ENCODE assay signal across 7 cellular contexts in the genomic region with DNA sequence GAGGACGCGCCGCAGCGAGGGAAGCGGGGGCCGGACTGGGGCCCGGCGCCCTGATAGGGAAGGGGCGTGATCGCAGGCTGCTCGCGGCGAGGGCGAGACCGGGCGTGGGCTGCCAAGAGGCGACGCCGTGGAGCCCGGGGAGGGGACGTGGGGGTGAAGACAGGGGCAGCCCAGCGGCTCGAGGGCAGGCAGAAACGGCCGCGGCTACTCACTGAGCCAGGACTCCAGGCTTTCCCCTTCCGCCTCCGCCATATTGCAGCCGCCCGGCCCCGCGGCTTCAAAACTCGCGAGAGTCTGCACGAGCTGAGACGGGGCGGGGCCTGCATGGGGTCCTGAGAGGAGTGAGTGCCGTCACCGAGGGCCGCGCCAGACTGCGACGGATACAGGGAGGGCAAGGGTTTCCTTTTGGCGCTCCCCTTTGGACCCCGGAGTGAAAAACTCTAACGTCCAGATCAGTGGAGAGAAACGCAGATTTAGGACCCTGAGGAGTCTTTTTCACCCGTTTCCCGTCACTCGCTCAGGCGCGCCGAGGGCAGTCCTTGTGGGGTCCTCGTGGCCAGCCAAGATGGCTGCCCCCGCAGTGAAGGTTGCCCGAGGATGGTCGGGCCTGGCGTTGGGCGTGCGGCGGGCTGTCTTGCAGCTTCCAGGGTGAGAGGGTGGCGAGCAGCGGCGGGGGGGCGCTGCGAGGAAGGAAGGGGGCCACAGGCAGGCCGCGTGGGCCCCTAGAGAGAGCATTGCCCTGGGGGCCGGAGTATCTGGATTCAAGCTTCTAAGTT. TPM values are rescaled to one million over a fixed set of nuclear protein-coding genes. Genes with fewer than 3 reads are reported as not detected.
DNase-seq lines count a peak whose midpoint lies in the region; ATAC-seq lines count a peak whose summit lies in the region.

A gene with protein sequence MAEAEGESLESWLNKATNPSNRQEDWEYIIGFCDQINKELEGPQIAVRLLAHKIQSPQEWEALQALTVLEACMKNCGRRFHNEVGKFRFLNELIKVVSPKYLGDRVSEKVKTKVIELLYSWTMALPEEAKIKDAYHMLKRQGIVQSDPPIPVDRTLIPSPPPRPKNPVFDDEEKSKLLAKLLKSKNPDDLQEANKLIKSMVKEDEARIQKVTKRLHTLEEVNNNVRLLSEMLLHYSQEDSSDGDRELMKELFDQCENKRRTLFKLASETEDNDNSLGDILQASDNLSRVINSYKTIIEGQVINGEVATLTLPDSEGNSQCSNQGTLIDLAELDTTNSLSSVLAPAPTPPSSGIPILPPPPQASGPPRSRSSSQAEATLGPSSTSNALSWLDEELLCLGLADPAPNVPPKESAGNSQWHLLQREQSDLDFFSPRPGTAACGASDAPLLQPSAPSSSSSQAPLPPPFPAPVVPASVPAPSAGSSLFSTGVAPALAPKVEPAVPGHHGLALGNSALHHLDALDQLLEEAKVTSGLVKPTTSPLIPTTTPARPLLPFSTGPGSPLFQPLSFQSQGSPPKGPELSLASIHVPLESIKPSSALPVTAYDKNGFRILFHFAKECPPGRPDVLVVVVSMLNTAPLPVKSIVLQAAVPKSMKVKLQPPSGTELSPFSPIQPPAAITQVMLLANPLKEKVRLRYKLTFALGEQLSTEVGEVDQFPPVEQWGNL (minus strand): TSS at position 271 of the 776 bp plus-strand sequence. CDS start 19 bp downstream, at position 252.
TSS of gene MRPS7 (plus strand) at position 544 of the 776 bp plus-strand sequence. CDS start at position 566, 22 bp downstream.

- DNase-seq in NCI-H2081 treated with DMSO at 0.1 percent for 48 hours (lab: John Stamatoyannopoulos, UW): peak; percentile 68
- peak; percentile 98 for DNase-seq in T1000 (lab: John Stamatoyannopoulos, UW)
- peak; percentile 98 for DNase-seq in astrocyte of the hippocampus (ENCODE audit: low read depth, low spot score)
- DNase-seq in hippocampal formation (lab: John Stamatoyannopoulos, UW): peak; percentile 86 to 92
- DNase-seq in sciatic nerve (ENCODE audit: low spot score): peak; percentile 98

- intact Hi-C loops in sciatic nerve (cut with DNase I): no loop called here

- peak; percentile 93 for ATAC-seq in GM18511 (IDR thresholded peaks at IDR 0.05; ENCODE audit: unreplicated experiment)
- peak; percentile 84 for ATAC-seq in HG03039 (IDR thresholded peaks at IDR 0.05; ENCODE audit: unreplicated experiment)
- ATAC-seq in sciatic nerve: peak; percentile 99

RNA-seq across cellular contexts. Expression of the first gene that starts in this region (rescaled TPM):
- 75.0 TPM for total RNA-seq in sciatic nerve

RNA-seq across cellular contexts. Expression of gene MRPS7, which starts in this region (rescaled TPM):
- total RNA-seq in sciatic nerve: 21.8 TPM

Comparison
In these comparisons a context has a peak if more than half of its experiments do, and no peak if none do; other contexts are left out.
1. Peak in every context shown above with its lines: DNase-seq and ATAC-seq.